17 cellular contexts compared by ENCODE assay signal in the genomic region with DNA sequence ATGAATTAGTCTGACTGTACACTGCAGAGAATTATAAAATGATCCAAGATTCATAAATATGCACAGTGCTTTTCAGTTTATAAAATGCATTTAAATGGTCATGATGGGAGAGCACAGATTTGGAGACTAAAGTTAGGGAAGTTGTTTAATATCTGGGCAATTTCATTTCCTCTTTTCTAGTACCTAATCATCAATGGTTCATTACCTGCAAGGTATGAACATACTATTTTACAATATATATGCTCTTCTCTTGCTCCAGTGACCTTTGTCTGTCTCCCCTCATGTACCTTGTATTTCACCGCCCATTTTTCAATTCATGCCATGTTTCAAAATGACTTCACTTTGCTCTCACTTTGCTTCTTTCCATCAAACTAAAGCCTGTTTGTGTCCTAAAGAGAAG.
DNase-seq lines count a peak whose midpoint lies in the region; ATAC-seq and TF ChIP-seq lines count a peak whose summit lies in the region.
"Had no signal": no experiment of that assay in that cellular context is flagged by ENCODE, and none has a peak within 500 bp of the region (broad histone marks: within the 10 kb centered on the region; RNA-seq: fewer than 3 reads in every experiment).

No MANE protein-coding gene starts in this region.

- no peaks in the 10 kb centered on the region for H3K36me3 Mint-ChIP-seq in activated B cell treated with CpG ODN at 0.5 μM for 24 hours (ENCODE audit: low read depth)
- H3K36me3 Mint-ChIP-seq in naive B cell: no peaks in the 10 kb centered on the region
- H3K36me3 Mint-ChIP-seq: CD8-positive, alpha-beta memory T cell had no signal

- peak; percentile 41 for DNase-seq in NOMO-1 treated with DMSO at 0.1 percent for 48 hours (lab: John Stamatoyannopoulos, UW; ENCODE audit: unreplicated experiment)
- no peak for DNase-seq in NOMO-1 treated with dmso at 0.1 percent for 144 hours (lab: John Stamatoyannopoulos, UW; ENCODE audit: unreplicated experiment)
- no peak for DNase-seq in activated B cell treated with CpG ODN at 0.5 μM for 24 hours
- peak; percentile 9 for DNase-seq in naive B cell
- DNase-seq in NCI-H2227 (lab: John Stamatoyannopoulos, UW; ENCODE audit: unreplicated experiment): no peak
- DNase-seq in kidney glomerular epithelial cell (lab: John Stamatoyannopoulos, UW): no peak
- DNase-seq in uterus: no peak
- DNase-seq: 8988T; AML-193; Caco-2; CD8-positive, alpha-beta memory T cell; DND-41; GDM1; H7 had no signal

- H3K27me3 Mint-ChIP-seq in activated B cell treated with CpG ODN at 0.5 μM for 24 hours (peaks cover 4% of the 10 kb centered on the region), naive B cell (peaks cover 0 to 3% (median 0%) of the 10 kb centered on the region in 3 donors)

- H3K4me1 Mint-ChIP-seq in activated B cell treated with CpG ODN at 0.5 μM for 24 hours: peaks cover 11% of the 10 kb centered on the region
- peaks cover 6 to 11% (median 7%) of the 10 kb centered on the region in 3 donors for H3K4me1 Mint-ChIP-seq in naive B cell
- H3K4me1 Mint-ChIP-seq: CD8-positive, alpha-beta memory T cell had no signal

- H3K4me1 ChIP-seq in uterus: no peaks in the 10 kb centered on the region
- H3K4me1 ChIP-seq: BLaER1 had no signal

- POLR2A ChIA-PET in activated B cell treated with CpG ODN at 0.5 μM for 24 hours (lab: Charles Lee): no interaction called here

- ATAC-seq in activated B cell treated with CpG ODN at 0.5 μM for 24 hours (ENCODE audit: low read depth) (peak; percentile 25), naive B cell (ENCODE audit: low read depth in 2 of 2) (peak; percentile 64 to 69)
- ATAC-seq: GM23338 had no signal

- TF ChIP-seq CTCF in activated B cell treated with CpG ODN at 0.5 μM for 24 hours (IDR thresholded peaks at IDR 0.05) (no peak), uterus (IDR thresholded peaks at IDR 0.05) (no peak)

- CTCF ChIA-PET in activated B cell treated with CpG ODN at 0.5 μM for 24 hours (lab: Charles Lee): no interaction called here

- intact Hi-C loops in activated B cell treated with CpG ODN at 0.5 μM for 24 hours (cut with micrococcal nuclease) (no loop called here), uterus (cut with DNase I; ENCODE audit: low total_unique reads) (no loop called here)

- no peak overlapping the region for H3K27ac ChIP-seq in uterus
- H3K27ac ChIP-seq: BLaER1, HL-60 had no signal

- H3K4me3 Mint-ChIP-seq in activated B cell treated with CpG ODN at 0.5 μM for 24 hours (no peak overlapping the region), naive B cell (no peak overlapping the region)
- H3K4me3 Mint-ChIP-seq: CD8-positive, alpha-beta memory T cell; GM23338 had no signal

- H3K9me3 Mint-ChIP-seq in activated B cell treated with CpG ODN at 0.5 μM for 24 hours (no peaks in the 10 kb centered on the region), naive B cell (peaks cover 0 to 2% (median 0%) of the 10 kb centered on the region in 7 donors)
- H3K9me3 Mint-ChIP-seq: CD8-positive, alpha-beta memory T cell; GM23338 had no signal

- no peak overlapping the region for H3K27ac Mint-ChIP-seq in activated B cell treated with CpG ODN at 0.5 μM for 24 hours
- no peak overlapping the region for H3K27ac Mint-ChIP-seq in naive B cell
- H3K27ac Mint-ChIP-seq: CD8-positive, alpha-beta memory T cell; GM23338 had no signal

- H3K4me3 ChIP-seq in uterus: no peak overlapping the region
- H3K4me3 ChIP-seq: BLaER1, GM23338 had no signal

- no peaks in the 10 kb centered on the region for H3K36me3 ChIP-seq in uterus
- H3K36me3 ChIP-seq: BLaER1 had no signal

- no peaks in the 10 kb centered on the region for H3K9me3 ChIP-seq in uterus
- H3K9me3 ChIP-seq: BLaER1, Caco-2 had no signal

- H3K27me3 ChIP-seq in uterus: no peaks in the 10 kb centered on the region
- H3K27me3 ChIP-seq: BLaER1 had no signal

- no peak for TF ChIP-seq POLR2A in uterus (IDR thresholded peaks at IDR 0.05)

Comparison
In these comparisons a context has a peak if more than half of its experiments do, and no peak if none do; other contexts are left out.
1. DNase-seq: peak in NOMO-1 treated with DMSO at 0.1 percent for 48 hours (single experiment) and naive B cell (single experiment); none in NOMO-1 treated with dmso at 0.1 percent for 144 hours (single experiment), activated B cell treated with CpG ODN at 0.5 μM for 24 hours (single experiment), NCI-H2227 (single experiment), kidney glomerular epithelial cell (single experiment) and uterus (0 of 2).